ENCODE assay signal across 8 cellular contexts in the genomic region with DNA sequence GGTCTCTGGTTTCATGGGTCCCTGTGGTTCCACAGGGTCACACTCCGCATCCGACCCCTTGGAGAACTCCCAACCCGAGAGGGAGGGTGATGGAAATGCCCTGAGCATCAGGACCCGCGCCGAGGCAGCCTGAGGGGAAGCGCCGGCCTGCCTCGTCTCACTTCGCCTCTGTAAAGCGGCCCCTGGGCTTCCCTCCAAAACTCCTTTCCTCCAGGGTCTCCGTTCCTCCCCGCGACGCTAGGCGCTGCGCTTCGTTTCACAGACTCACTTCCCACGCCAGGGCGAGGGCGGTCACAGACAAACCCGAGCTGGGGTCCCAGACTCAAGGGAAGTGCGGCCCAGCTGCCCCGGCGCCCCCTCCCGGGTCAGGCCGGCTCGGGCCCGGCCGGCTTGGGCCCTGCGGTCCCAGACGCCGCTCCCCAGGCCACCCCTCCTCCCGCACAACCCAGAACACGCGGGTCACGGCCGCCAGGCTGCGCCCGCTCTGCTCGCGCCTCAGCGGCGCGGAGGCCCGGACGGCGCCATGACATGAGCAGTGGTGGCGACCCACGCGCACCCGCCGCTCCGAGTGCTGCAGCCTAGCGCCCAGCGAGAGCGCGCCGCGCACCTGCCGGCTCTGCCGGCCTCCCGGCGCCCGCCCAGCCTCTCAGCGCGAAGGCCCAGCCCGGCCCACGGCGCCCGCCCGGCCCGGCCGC. TPM values are rescaled to one million over a fixed set of nuclear protein-coding genes. Genes with fewer than 3 reads are reported as not detected.
A peak's percentile ranks its signal among the peaks of the same experiment; 100 is the strongest.
DNase-seq lines count a peak whose midpoint lies in the region; ATAC-seq and TF ChIP-seq lines count a peak whose summit lies in the region.

No MANE protein-coding gene starts in this region.

- peaks cover 0 to 2% (median 0%) of the 10 kb centered on the region in 11 donors for H3K9me3 Mint-ChIP-seq in naive thymus-derived CD4-positive, alpha-beta T cell
- no peaks in the 10 kb centered on the region for H3K9me3 Mint-ChIP-seq in stimulated activated naive CD8-positive, alpha-beta T cell treated with anti-CD3 and anti-CD28 coated beads, Interleukin-15, amount 100 ng/mL, for 72 hours

- peak overlapping the region; percentile 77 to 100 (median 90) for H3K4me3 Mint-ChIP-seq in naive thymus-derived CD4-positive, alpha-beta T cell
- peak overlapping the region; percentile 77 to 91 for H3K4me3 Mint-ChIP-seq in stimulated activated naive CD8-positive, alpha-beta T cell treated with anti-CD3 and anti-CD28 coated beads, Interleukin-15, amount 100 ng/mL, for 72 hours

- POLR2A ChIA-PET in naive thymus-derived CD4-positive, alpha-beta T cell (lab: Charles Lee) = interaction anchor here (1.0 to 10.4 kb wide), 11 partner anchors 9 to 309 kb away, joined by 3 to 125 read pairs (median 4); no protein-coding TSS in a partner anchor

- H3K27me3 ChIP-seq in naive thymus-derived CD4-positive, alpha-beta T cell (ENCODE audit: control insufficient read depth in 2 of 2, insufficient read depth in 2 of 2, low read length in 2 of 2) = no peaks in the 10 kb centered on the region

- in situ Hi-C loops in GM13976 (cut with MboI; ENCODE audit: low sequenced_read_pairs, unreplicated experiment) = no loop called here

- H3K4me1 ChIP-seq in naive thymus-derived CD4-positive, alpha-beta T cell (ENCODE audit: control insufficient read depth in 2 of 2, insufficient read depth in 2 of 2, low read length in 2 of 2) = peaks cover 55 to 60% of the 10 kb centered on the region in 2 donors

- DNase-seq in GM13976 (ENCODE audit: low spot score) = peak; percentile 77
- peak; percentile 36 for DNase-seq in NCI-H1092 (lab: John Stamatoyannopoulos, UW)
- DNase-seq in activated CD8-positive, alpha-beta memory T cell treated with anti-CD3 and anti-CD28 coated beads, Interleukin-2, amount 50 U/mL, for 48 hours = peak; percentile 82
- DNase-seq in epithelial cell of esophagus (ENCODE audit: low read depth) = peak; percentile 20
- DNase-seq in naive thymus-derived CD4-positive, alpha-beta T cell = peak; percentile 58 to 69 (median 64)
- DNase-seq in stimulated activated naive CD8-positive, alpha-beta T cell treated with anti-CD3 and anti-CD28 coated beads, Interleukin-15, amount 100 ng/mL, for 72 hours = peak in 1 of 2 donors; percentile 65
- DNase-seq in dedifferentiated amniotic fluid mesenchymal stem cell (ENCODE audit: extremely low spot score) = no peak

- CTCF ChIA-PET in naive thymus-derived CD4-positive, alpha-beta T cell (lab: Charles Lee) = interaction anchor here (1.0 to 11.5 kb wide), 7 partner anchors 9 to 75 kb away, joined by 3 to 102 read pairs (median 6); no protein-coding TSS in a partner anchor

- peaks cover 0 to 15% (median 0%) of the 10 kb centered on the region in 5 donors for H3K36me3 Mint-ChIP-seq in naive thymus-derived CD4-positive, alpha-beta T cell

- ATAC-seq in HG02588 (IDR thresholded peaks at IDR 0.05; ENCODE audit: unreplicated experiment) = peak; percentile 45
- ATAC-seq in naive thymus-derived CD4-positive, alpha-beta T cell = peak; percentile 74
- ATAC-seq in stimulated activated naive CD8-positive, alpha-beta T cell treated with anti-CD3 and anti-CD28 coated beads, Interleukin-15, amount 100 ng/mL, for 72 hours = peak; percentile 38

- H3K27me3 Mint-ChIP-seq in naive thymus-derived CD4-positive, alpha-beta T cell = no peaks in the 10 kb centered on the region
- no peaks in the 10 kb centered on the region for H3K27me3 Mint-ChIP-seq in stimulated activated naive CD8-positive, alpha-beta T cell treated with anti-CD3 and anti-CD28 coated beads, Interleukin-15, amount 100 ng/mL, for 72 hours

- intact Hi-C loops in naive thymus-derived CD4-positive, alpha-beta T cell (cut with micrococcal nuclease) = loop anchor here (1.0 to 10.0 kb wide), 8 partner anchors 9 to 1645 kb away; a partner anchor contains a TSS

- peak overlapping the region; percentile 83 to 97 (median 92) for H3K27ac Mint-ChIP-seq in naive thymus-derived CD4-positive, alpha-beta T cell
- H3K27ac Mint-ChIP-seq in stimulated activated naive CD8-positive, alpha-beta T cell treated with anti-CD3 and anti-CD28 coated beads, Interleukin-15, amount 100 ng/mL, for 72 hours = peak overlapping the region; percentile 80 to 94

- H3K4me1 Mint-ChIP-seq in naive thymus-derived CD4-positive, alpha-beta T cell = peaks cover 41 to 81% (median 69%) of the 10 kb centered on the region in 7 donors
- peaks cover 78% of the 10 kb centered on the region for H3K4me1 Mint-ChIP-seq in stimulated activated naive CD8-positive, alpha-beta T cell treated with anti-CD3 and anti-CD28 coated beads, Interleukin-15, amount 100 ng/mL, for 72 hours

- no peaks in the 10 kb centered on the region for H3K9me3 ChIP-seq in naive thymus-derived CD4-positive, alpha-beta T cell (ENCODE audit: control insufficient read depth in 2 of 3, low read length in 3 of 3)

- H3K4me3 ChIP-seq in epithelial cell of esophagus (ENCODE audit: low read length) = no peak overlapping the region
- peak overlapping the region; percentile 70 for H3K4me3 ChIP-seq in naive thymus-derived CD4-positive, alpha-beta T cell (ENCODE audit: low read length)

- H3K36me3 ChIP-seq in naive thymus-derived CD4-positive, alpha-beta T cell (ENCODE audit: control insufficient read depth in 2 of 3, insufficient read depth in 3 of 3, low read length in 3 of 3) = no peaks in the 10 kb centered on the region

- peak overlapping the region; percentile 96 for H3K27ac ChIP-seq in naive thymus-derived CD4-positive, alpha-beta T cell (ENCODE audit: low read depth, low read length)

- TF ChIP-seq CTCF in GM13976 (IDR thresholded peaks at IDR 0.05; ENCODE audit: borderline replicate concordance, control extremely low read depth, extremely low read depth, insufficient read depth, missing control alignments) (no peak), epithelial cell of esophagus (IDR thresholded peaks at IDR 0.05; ENCODE audit: insufficient read depth, low read depth, low read length, missing control alignments) (no peak)

RNA-seq across cellular contexts. Expression of a gene that starts 0.6 kb away (rescaled TPM):
- 100 to 1,000 TPM; 131 to 164 (median 150) TPM for total RNA-seq in naive thymus-derived CD4-positive, alpha-beta T cell
- polyA plus RNA-seq in naive thymus-derived CD4-positive, alpha-beta T cell = 10 to 100 TPM; 52.6 to 93.6 TPM
